Comparison of ENCODE assay signal across 19 cellular contexts in the genomic region with DNA sequence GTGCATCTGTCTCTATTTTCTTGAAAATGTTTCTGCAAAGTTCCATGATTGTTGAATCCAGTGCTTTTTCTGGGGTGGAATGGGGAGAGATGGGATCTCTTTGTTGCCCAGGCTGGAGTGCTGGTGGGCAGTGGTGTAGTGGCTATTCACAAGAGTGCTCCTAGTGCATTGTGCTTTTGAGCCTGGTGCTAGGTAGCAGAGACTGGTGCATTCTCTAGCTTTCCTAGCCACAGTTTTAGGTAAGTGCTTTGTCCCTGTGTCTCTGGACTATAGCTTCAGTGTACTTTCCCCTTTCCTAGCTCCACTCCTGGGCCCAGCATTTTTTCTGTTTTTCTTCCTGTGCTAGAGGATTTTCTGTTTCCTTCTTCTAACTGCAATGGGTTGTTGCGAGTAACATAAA.
"Had no signal": no experiment of that assay in that cellular context is flagged by ENCODE, and none has a peak within 500 bp of the region (broad histone marks: within the 10 kb centered on the region; RNA-seq: fewer than 3 reads in every experiment).

No MANE protein-coding gene starts in this region.

- H3K27me3 ChIP-seq: brain microvascular endothelial cell, foreskin keratinocyte, right lobe of liver, upper lobe of left lung had no signal

- H3K9me3 ChIP-seq: right lobe of liver, upper lobe of left lung had no signal

- H3K4me1 Mint-ChIP-seq: activated CD4-positive, alpha-beta T cell treated with anti-CD3 and anti-CD28 coated beads, Interleukin-2, amount 10 ng/mL, durations not matched to agents 24 days and 14 days; central memory CD8-positive, alpha-beta T cell; natural killer cell; stimulated activated naive CD8-positive, alpha-beta T cell treated with anti-CD3 and anti-CD28 coated beads, Interleukin-15, amount 100 ng/mL, for 72 hours had no signal

- H3K4me3 ChIP-seq: coronary artery, right lobe of liver, smooth muscle cell, upper lobe of left lung had no signal

- H3K9me3 Mint-ChIP-seq: activated CD4-positive, alpha-beta T cell treated with anti-CD3 and anti-CD28 coated beads, Interleukin-2, amount 10 ng/mL, durations not matched to agents 24 days and 14 days; central memory CD8-positive, alpha-beta T cell; stimulated activated naive CD8-positive, alpha-beta T cell treated with anti-CD3 and anti-CD28 coated beads, Interleukin-15, amount 100 ng/mL, for 72 hours had no signal

- H3K36me3 Mint-ChIP-seq: activated naive CD8-positive, alpha-beta T cell; natural killer cell had no signal

- H3K4me1 ChIP-seq: foreskin keratinocyte, right lobe of liver, upper lobe of left lung had no signal

- H3K27ac ChIP-seq: brain microvascular endothelial cell, coronary artery, foreskin keratinocyte, right lobe of liver, upper lobe of left lung had no signal

- H3K4me3 Mint-ChIP-seq: activated CD4-positive, alpha-beta T cell treated with anti-CD3 and anti-CD28 coated beads, Interleukin-2, amount 10 ng/mL, durations not matched to agents 24 days and 14 days; activated naive CD8-positive, alpha-beta T cell; activated T-cell treated with anti-CD3 and anti-CD28 coated beads, Interleukin-2, amount 50 U/mL, for 72 hours; central memory CD8-positive, alpha-beta T cell; natural killer cell; stimulated activated naive CD8-positive, alpha-beta T cell treated with anti-CD3 and anti-CD28 coated beads, Interleukin-15, amount 100 ng/mL, for 72 hours; T-helper 2 cell treated with Interferon-gamma antibody and Interleukin-4, amounts not matched to agents 5 μg/mL and 100 μg/mL, for 36 hours had no signal

- DNase-seq: activated CD4-positive, alpha-beta T cell treated with anti-CD3 and anti-CD28 coated beads, Interleukin-2, amount 10 ng/mL, durations not matched to agents 24 days and 14 days; activated CD4-positive, CD25-positive, alpha-beta regulatory T cell; activated CD8-positive, alpha-beta memory T cell treated with anti-CD3 and anti-CD28 coated beads, Interleukin-2, amount 50 U/mL, for 48 hours; activated gamma-delta T cell; activated T-cell treated with anti-CD3 and anti-CD28 coated beads, Interleukin-2, amount 50 U/mL, for 72 hours; amniotic stem cell; brain microvascular endothelial cell; effector CD4-positive, alpha-beta T cell; foreskin keratinocyte; islet precursor cell; natural killer cell; right lobe of liver; stimulated activated naive CD8-positive, alpha-beta T cell treated with anti-CD3 and anti-CD28 coated beads, Interleukin-15, amount 100 ng/mL, for 72 hours; upper lobe of left lung had no signal

- H3K27me3 Mint-ChIP-seq: activated CD4-positive, alpha-beta T cell treated with anti-CD3 and anti-CD28 coated beads, Interleukin-2, amount 10 ng/mL, durations not matched to agents 24 days and 14 days; activated naive CD8-positive, alpha-beta T cell; central memory CD8-positive, alpha-beta T cell; stimulated activated naive CD8-positive, alpha-beta T cell treated with anti-CD3 and anti-CD28 coated beads, Interleukin-15, amount 100 ng/mL, for 72 hours had no signal

- H3K4me2 ChIP-seq: smooth muscle cell had no signal

- H3K36me3 ChIP-seq: brain microvascular endothelial cell, right lobe of liver, upper lobe of left lung had no signal

- H3K27ac Mint-ChIP-seq: activated CD4-positive, alpha-beta T cell treated with anti-CD3 and anti-CD28 coated beads, Interleukin-2, amount 10 ng/mL, durations not matched to agents 24 days and 14 days; activated naive CD8-positive, alpha-beta T cell; activated T-cell treated with anti-CD3 and anti-CD28 coated beads, Interleukin-2, amount 50 U/mL, for 72 hours; natural killer cell; stimulated activated naive CD8-positive, alpha-beta T cell treated with anti-CD3 and anti-CD28 coated beads, Interleukin-15, amount 100 ng/mL, for 72 hours; T-helper 2 cell treated with Interferon-gamma antibody and Interleukin-4, amounts not matched to agents 5 μg/mL and 100 μg/mL, for 36 hours had no signal
